In the genomic region with DNA sequence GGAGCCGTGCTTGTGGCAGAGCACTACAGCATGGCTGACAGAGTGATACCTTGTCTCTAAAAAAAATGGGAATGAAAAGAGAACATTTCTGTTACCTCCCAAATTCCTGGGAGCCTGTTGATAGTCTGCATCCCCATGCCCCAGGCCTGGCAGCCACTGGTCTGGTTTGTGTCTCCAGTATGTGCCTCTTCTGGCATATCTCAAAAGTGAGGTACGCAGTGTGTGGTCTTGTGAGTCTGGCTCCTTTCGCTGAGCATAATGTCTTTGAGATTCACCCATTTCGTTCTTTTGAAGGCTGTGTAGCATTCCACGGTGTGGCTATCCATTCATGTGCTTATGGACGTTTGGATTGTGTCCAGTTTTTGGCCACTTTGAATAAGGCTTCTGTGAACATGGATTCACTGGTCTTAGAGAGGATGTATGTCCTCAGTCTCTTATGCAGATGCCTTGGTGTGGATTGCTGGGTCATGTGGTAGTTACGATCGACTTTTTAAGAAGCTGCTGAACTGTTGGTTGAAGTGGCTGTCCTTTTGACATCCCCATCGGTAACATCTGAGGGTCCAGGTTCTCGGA, we compare ENCODE assay signal across 26 cellular contexts.
"Had no signal": no experiment of that assay in that cellular context is flagged by ENCODE, and none has a peak within 500 bp of the region (broad histone marks: within the 10 kb centered on the region; RNA-seq: fewer than 3 reads in every experiment).

No MANE protein-coding gene starts in this region.

- FAIRE-seq: islet of Langerhans, urothelium cell line had no signal

- DNase-seq: cortex of kidney; effector CD4-positive, alpha-beta T cell; foreskin fibroblast; heart left ventricle; hippocampal formation; left ventricle myocardium superior; lower lobe of right lung; naive thymus-derived CD8-positive, alpha-beta T cell; nephron progenitor cell; nucleus accumbens; psoas muscle; right cardiac atrium; sigmoid colon; stimulated activated CD4-positive, alpha-beta T cell treated with anti-CD3 and anti-CD28 coated beads, Interleukin-2, amount 100 ng/mL, for 24 hours; stimulated activated CD4-positive, alpha-beta T cell treated with anti-CD3 and anti-CD28 coated beads, Interleukin-4, amount 100 ng/mL, for 24 hours; stimulated activated naive CD4-positive, alpha-beta T cell treated with Interleukin-2 at 50 U/mL for 16 hours; substantia nigra; testis; tibial artery; upper lobe of left lung had no signal

- H3K27me3 ChIP-seq: dorsolateral prefrontal cortex, gastroesophageal sphincter, heart left ventricle, sigmoid colon, testis, tibial artery, upper lobe of left lung had no signal

- H3K9me3 ChIP-seq: gastroesophageal sphincter, heart left ventricle, lower lobe of right lung, psoas muscle, sigmoid colon, testis, tibial artery, upper lobe of left lung had no signal

- H3K9me3 Mint-ChIP-seq: naive thymus-derived CD8-positive, alpha-beta T cell; nephron progenitor cell; stimulated activated effector memory CD8-positive, alpha-beta T cell treated with anti-CD3 and anti-CD28 coated beads, Interleukin-12 subunit alpha, Interleukin-12 subunit beta, amount 100 ng/mL, for 72 hours had no signal

- H3K27me3 Mint-ChIP-seq: naive thymus-derived CD8-positive, alpha-beta T cell had no signal

- H3K27ac ChIP-seq: epithelial cell of prostate, gastroesophageal sphincter, heart left ventricle, lower lobe of right lung, sigmoid colon, testis, tibial artery, upper lobe of left lung had no signal

- H3K27ac Mint-ChIP-seq: stimulated activated effector memory CD8-positive, alpha-beta T cell treated with anti-CD3 and anti-CD28 coated beads, Interleukin-12 subunit alpha, Interleukin-12 subunit beta, amount 100 ng/mL, for 72 hours had no signal

- H3K4me3 ChIP-seq: dorsolateral prefrontal cortex, gastroesophageal sphincter, heart left ventricle, lower lobe of right lung, psoas muscle, sigmoid colon, testis, tibial artery, upper lobe of left lung had no signal

- H3K4me1 ChIP-seq: gastroesophageal sphincter, lower lobe of right lung, sigmoid colon, testis, tibial artery had no signal

- H3K4me3 Mint-ChIP-seq: naive thymus-derived CD8-positive, alpha-beta T cell; nephron progenitor cell; stimulated activated effector memory CD8-positive, alpha-beta T cell treated with anti-CD3 and anti-CD28 coated beads, Interleukin-12 subunit alpha, Interleukin-12 subunit beta, amount 100 ng/mL, for 72 hours had no signal
